ENCODE assay signal across 1 cellular context in genomic region chr3:13976469-13976868, GRCh38.
TF ChIP-seq lines count a peak whose summit lies in the region.

No MANE protein-coding gene starts in this region.

TF ChIP-seq in GM12878, 131 proteins besides CTCF, POLR2A, EP300 and RAD21 (continued from another document):
- TF ChIP-seq MXI1 (IDR thresholded peaks at IDR 0.05; ENCODE audit: low read depth, low read length) (no peak), RUNX3 (IDR thresholded peaks at IDR 0.05; ENCODE audit: low read length) (peak; percentile 64), RFX5 (IDR thresholded peaks at IDR 0.05; ENCODE audit: low read depth, low read length) (no peak), NFIC (IDR thresholded peaks at IDR 0.05; ENCODE audit: low read depth, low read length) (no peak), ETV6 (conservative IDR thresholded peaks at IDR 0.05 in 1 of 2, IDR thresholded peaks at IDR 0.05 in 1 of 2; ENCODE audit: borderline replicate concordance in 1 of 2, low read depth in 1 of 2) (no peak), KAT2A (conservative IDR thresholded peaks at IDR 0.05; ENCODE audit: control insufficient read depth, low read depth, low read length) (no peak)
